ENCODE assay signal across 16 cellular contexts in genomic region chr6:152723398-152723797, GRCh38. TPM values are rescaled to one million over a fixed set of nuclear protein-coding genes. Genes with fewer than 3 reads are reported as not detected.
A peak's percentile ranks its signal among the peaks of the same experiment; 100 is the strongest.
DNase-seq lines count a peak whose midpoint lies in the region; ATAC-seq and TF ChIP-seq lines count a peak whose summit lies in the region.
"Had no signal": no experiment of that assay in that cellular context is flagged by ENCODE, and none has a peak within 500 bp of the region (broad histone marks: within the 10 kb centered on the region; RNA-seq: fewer than 3 reads in every experiment).

No MANE protein-coding gene starts in this region.

- H3K4me3 Mint-ChIP-seq in endothelial cell (ENCODE audit: unreplicated experiment): peak overlapping the region; percentile 66
- H3K4me3 Mint-ChIP-seq: nephron progenitor cell had no signal

- no peaks in the 10 kb centered on the region for H3K27me3 Mint-ChIP-seq in endothelial cell (ENCODE audit: unreplicated experiment)

- H3K36me3 Mint-ChIP-seq in endothelial cell (ENCODE audit: low read depth, unreplicated experiment): peaks cover 35% of the 10 kb centered on the region

- no peak overlapping the region for H3K27ac ChIP-seq in left ventricle myocardium inferior (replicated peaks)
- H3K27ac ChIP-seq: BLaER1 had no signal

- H3K36me3 ChIP-seq in neuron (ENCODE audit: insufficient read depth, low read length) (no peaks in the 10 kb centered on the region), left ventricle myocardium inferior (peaks cover 4% of the 10 kb centered on the region)
- H3K36me3 ChIP-seq: BLaER1 had no signal

- intact Hi-C loops in left ventricle myocardium inferior (cut with micrococcal nuclease): no loop called here

- ATAC-seq in GM18873 (IDR thresholded peaks at IDR 0.05; ENCODE audit: low FRiP score, unreplicated experiment): no peak
- ATAC-seq: esophagus mucosa had no signal

- DNase-seq in ELR (ENCODE audit: low read depth): peak; percentile 66
- DNase-seq in NCI-H524 (lab: John Stamatoyannopoulos, UW): peak; percentile 62 to 84
- DNase-seq in endothelial cell (ENCODE audit: low spot score): no peak
- DNase-seq in SW480 (ENCODE audit: low spot score): no peak
- no peak for DNase-seq in left ventricle myocardium inferior
- DNase-seq in cortex of kidney (lab: John Stamatoyannopoulos, UW): no peak
- DNase-seq: amniotic stem cell, NCI-H1694, NCI-H510A treated with DMSO at 0.1 percent for 48 hours, nephron progenitor cell, OCI-M1, retina had no signal

- TF ChIP-seq CTCF in endothelial cell (IDR thresholded peaks at IDR 0.05; ENCODE audit: unreplicated experiment) (no peak), left ventricle myocardium inferior (IDR thresholded peaks at IDR 0.05; ENCODE audit: borderline replicate concordance) (no peak)

- H3K9me3 ChIP-seq in neuron (ENCODE audit: low read length): no peaks in the 10 kb centered on the region
- no peaks in the 10 kb centered on the region for H3K9me3 ChIP-seq in left ventricle myocardium inferior (replicated peaks)
- H3K9me3 ChIP-seq: BLaER1 had no signal

- H3K9me3 Mint-ChIP-seq in endothelial cell (ENCODE audit: unreplicated experiment): no peaks in the 10 kb centered on the region
- H3K9me3 Mint-ChIP-seq: nephron progenitor cell had no signal

- H3K4me3 ChIP-seq in neuron (ENCODE audit: low read length) (no peak overlapping the region), left ventricle myocardium inferior (no peak overlapping the region)
- H3K4me3 ChIP-seq: BLaER1 had no signal

- peak overlapping the region; percentile 12 for H2AFZ ChIP-seq in neuron (ENCODE audit: low read depth, low read length)

- H3K27ac Mint-ChIP-seq in endothelial cell (ENCODE audit: unreplicated experiment): no peak overlapping the region
- H3K27ac Mint-ChIP-seq: nephron progenitor cell had no signal

- H3K27me3 ChIP-seq in neuron (ENCODE audit: insufficient read depth, low read length) (no peaks in the 10 kb centered on the region), left ventricle myocardium inferior (ENCODE audit: low read depth) (no peaks in the 10 kb centered on the region)
- H3K27me3 ChIP-seq: BLaER1 had no signal

- H3K4me1 ChIP-seq in neuron (ENCODE audit: insufficient read depth, low read length) (no peaks in the 10 kb centered on the region), left ventricle myocardium inferior (no peaks in the 10 kb centered on the region)

- H3K4me1 Mint-ChIP-seq in endothelial cell (ENCODE audit: unreplicated experiment): peaks cover 17% of the 10 kb centered on the region

RNA-seq across cellular contexts. Expression of gene MYCT1, which starts 25.7 kb away (rescaled TPM):
- 178 TPM for total RNA-seq in endothelial cell (ENCODE audit: unreplicated experiment)
- 15.0 TPM for total RNA-seq in left ventricle myocardium inferior

RNA-seq across cellular contexts. Expression of gene VIP, which starts 27.2 kb away (rescaled TPM):
- total RNA-seq in endothelial cell (ENCODE audit: unreplicated experiment) (1.7 TPM), left ventricle myocardium inferior (0.55 TPM)
- total RNA-seq: esophagus mucosa had no signal

Comparison
In these comparisons a context has a peak if more than half of its experiments do, and no peak if none do; other contexts are left out.
1. DNase-seq: peak in ELR (single experiment) and NCI-H524 (2 of 2); none in endothelial cell (single experiment), SW480 (single experiment), left ventricle myocardium inferior (single experiment) and cortex of kidney (single experiment).
2. RNA of gene MYCT1, which starts 25.7 kb away (total RNA-seq): 178 TPM in endothelial cell (single experiment); 15.0 TPM in left ventricle myocardium inferior (single experiment); every median in the first group is over 10 times any median in the second.